33 cellular contexts compared by ENCODE assay signal in the genomic region with DNA sequence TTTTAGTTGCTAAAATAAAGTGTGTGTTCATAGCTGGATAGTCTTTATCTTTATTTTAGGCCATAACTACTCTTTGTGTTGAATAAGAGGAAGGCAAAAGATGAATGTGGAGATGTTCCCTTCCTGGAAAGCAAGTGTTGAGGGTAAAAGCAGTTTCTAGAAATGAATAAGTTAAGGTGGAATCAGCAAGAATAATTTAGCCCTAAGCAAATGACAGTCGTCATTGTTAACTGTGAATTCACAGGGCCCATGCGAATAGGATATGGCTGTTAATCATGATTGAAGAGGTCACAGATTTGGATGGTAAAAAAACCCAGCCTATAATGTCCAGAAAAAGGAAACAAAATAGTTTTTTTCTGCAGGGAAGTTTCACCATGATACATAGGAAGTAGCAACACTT.
"Had no signal": no experiment of that assay in that cellular context is flagged by ENCODE, and none has a peak within 500 bp of the region (broad histone marks: within the 10 kb centered on the region; RNA-seq: fewer than 3 reads in every experiment).

No MANE protein-coding gene starts in this region.

- H3K4me1 ChIP-seq: ascending aorta had no signal

- H3K27ac ChIP-seq: ascending aorta, cardiac muscle cell, VCaP had no signal

- H3K36me3 Mint-ChIP-seq: activated naive CD4-positive, alpha-beta T cell treated with anti-CD3 and anti-CD28 coated beads, Interleukin-2, amount 10 ng/mL, durations not matched to agents 7 days and 5 days; activated naive CD4-positive, alpha-beta T cell treated with anti-CD3 and anti-CD28 coated beads, Interleukin-2, amount 50 U/mL, for 24 hours; activated naive CD8-positive, alpha-beta T cell; brain had no signal

- H3K27me3 ChIP-seq: ascending aorta, cardiac muscle cell had no signal

- H3K9me3 Mint-ChIP-seq: activated B cell treated with CpG ODN at 0.5 μM for 24 hours; activated CD8-positive, alpha-beta T cell treated with anti-CD3 and anti-CD28 coated beads for 36 hours; activated naive CD4-positive, alpha-beta T cell treated with anti-CD3 and anti-CD28 coated beads, Interleukin-2, amount 10 ng/mL, durations not matched to agents 7 days and 5 days; activated naive CD4-positive, alpha-beta T cell treated with anti-CD3 and anti-CD28 coated beads, Interleukin-2, amount 50 U/mL, for 24 hours; activated naive CD8-positive, alpha-beta T cell treated with anti-CD3 and anti-CD28 coated beads, Interleukin-2, amount 50 U/mL, for 24 hours; activated T-cell treated with anti-CD3 and anti-CD28 coated beads, Interleukin-2, amount 50 U/mL, for 4 hours; activated T-cell treated with anti-CD3 and anti-CD28 coated beads, Interleukin-2, amount 50 U/mL, for 72 hours; activated T-helper 1 cell treated with anti-CD3 and anti-CD28 coated beads, Interleukin-12 subunit alpha, Interleukin-12 subunit beta, Interleukin-2, Interleukin-4 antibody, amounts not matched to agents 30 ng/mL and 10 ng/mL and 1 ng/mL, durations not matched to agents 14 hours and 24 hours and 36 hours; activated T-helper 2 cell treated with anti-CD3 and anti-CD28 coated beads, Interferon-gamma antibody, Interleukin-2, Interleukin-4, amounts not matched to agents 10 μg/mL and 5 μg/mL and 100 μg/mL, durations not matched to agents 14 hours and 24 hours and 36 hours; brain; central memory CD8-positive, alpha-beta T cell; T-helper 2 cell treated with Interferon-gamma antibody and Interleukin-4, amounts not matched to agents 5 μg/mL and 100 μg/mL, for 36 hours had no signal

- ATAC-seq: activated naive CD8-positive, alpha-beta T cell treated with anti-CD3 and anti-CD28 coated beads, Interleukin-2, amount 50 U/mL, for 24 hours; activated T-cell treated with anti-CD3 and anti-CD28 coated beads, Interleukin-2, amount 50 U/mL, for 4 hours had no signal

- DNase-seq: activated B cell treated with CpG ODN at 0.5 μM for 24 hours; activated CD4-positive, alpha-beta T cell treated with anti-CD3 and anti-CD28 coated beads for 48 hours; activated CD4-positive, alpha-beta T cell treated with anti-CD3 and anti-CD28 coated beads, Interleukin-2, amount 50 U/mL, for 1 hour; activated CD4-positive, alpha-beta T cell treated with anti-CD3 and anti-CD28 coated beads, Interleukin-2, amount 50 U/mL, for 4 hours; activated CD4-positive, CD25-positive, alpha-beta regulatory T cell treated with anti-CD3 and anti-CD28 coated beads, Interleukin-2, amount 50 U/mL, for 72 hours; activated CD8-positive, alpha-beta memory T cell treated with anti-CD3 and anti-CD28 coated beads, Interleukin-2, amount 50 U/mL, for 4 hours; activated CD8-positive, alpha-beta T cell treated with anti-CD3 and anti-CD28 coated beads for 36 hours; activated effector memory CD4-positive, alpha-beta T cell treated with Interleukin-2 at 50 U/mL for 16 hours; activated gamma-delta T cell; activated naive CD4-positive, alpha-beta T cell treated with anti-CD3 and anti-CD28 coated beads, Interleukin-2, amount 10 ng/mL, durations not matched to agents 7 days and 5 days; activated naive CD4-positive, alpha-beta T cell treated with Interleukin-2 at 50 U/mL for 16 hours; activated naive CD8-positive, alpha-beta T cell treated with anti-CD3 and anti-CD28 coated beads, Interleukin-2, amount 10 ng/mL, durations not matched to agents 7 days and 5 days; activated naive CD8-positive, alpha-beta T cell treated with anti-CD3 and anti-CD28 coated beads, Interleukin-2, amount 50 U/mL, for 24 hours; activated T-cell treated with anti-CD3 and anti-CD28 coated beads for 4 hours; activated T-cell treated with anti-CD3 and anti-CD28 coated beads, Interleukin-2, amount 50 U/mL, for 1 hour; activated T-cell treated with anti-CD3 and anti-CD28 coated beads, Interleukin-2, amount 50 U/mL, for 4 hours; activated T-cell treated with anti-CD3 and anti-CD28 coated beads, Interleukin-2, amount 50 U/mL, for 72 hours; amygdala; anterior cingulate cortex; caudate nucleus; cerebellar nuclear complex; T-helper 9 cell had no signal

- H3K4me1 Mint-ChIP-seq: activated B cell treated with CpG ODN at 0.5 μM for 24 hours; activated naive CD4-positive, alpha-beta T cell treated with anti-CD3 and anti-CD28 coated beads, Interleukin-2, amount 50 U/mL, for 24 hours; activated naive CD8-positive, alpha-beta T cell treated with anti-CD3 and anti-CD28 coated beads, Interleukin-2, amount 50 U/mL, for 24 hours; brain; central memory CD8-positive, alpha-beta T cell had no signal

- H3K27me3 Mint-ChIP-seq: activated B cell treated with CpG ODN at 0.5 μM for 24 hours; activated naive CD4-positive, alpha-beta T cell treated with anti-CD3 and anti-CD28 coated beads, Interleukin-2, amount 10 ng/mL, durations not matched to agents 7 days and 5 days had no signal

- H3K36me3 ChIP-seq: ascending aorta, cardiac muscle cell had no signal

- H3K4me3 ChIP-seq: ascending aorta, cardiac muscle cell had no signal

- H3K27ac Mint-ChIP-seq: activated B cell treated with CpG ODN at 0.5 μM for 24 hours; activated CD8-positive, alpha-beta T cell treated with anti-CD3 and anti-CD28 coated beads for 36 hours; activated naive CD4-positive, alpha-beta T cell treated with anti-CD3 and anti-CD28 coated beads, Interleukin-2, amount 10 ng/mL, durations not matched to agents 7 days and 5 days; activated naive CD4-positive, alpha-beta T cell treated with anti-CD3 and anti-CD28 coated beads, Interleukin-2, amount 50 U/mL, for 24 hours; activated naive CD8-positive, alpha-beta T cell; activated naive CD8-positive, alpha-beta T cell treated with anti-CD3 and anti-CD28 coated beads, Interleukin-2, amount 10 ng/mL, durations not matched to agents 7 days and 5 days; activated naive CD8-positive, alpha-beta T cell treated with anti-CD3 and anti-CD28 coated beads, Interleukin-2, amount 50 U/mL, for 24 hours; activated T-cell treated with anti-CD3 and anti-CD28 coated beads, Interleukin-2, amount 50 U/mL, for 72 hours; activated T-helper 1 cell treated with anti-CD3 and anti-CD28 coated beads, Interleukin-12 subunit alpha, Interleukin-12 subunit beta, Interleukin-2, Interleukin-4 antibody, amounts not matched to agents 30 ng/mL and 10 ng/mL and 1 ng/mL, durations not matched to agents 14 hours and 24 hours and 36 hours; activated T-helper 2 cell treated with anti-CD3 and anti-CD28 coated beads, Interferon-gamma antibody, Interleukin-2, Interleukin-4, amounts not matched to agents 10 μg/mL and 5 μg/mL and 100 μg/mL, durations not matched to agents 14 hours and 24 hours and 36 hours; brain; T-helper 1 cell treated with Interleukin-12 subunit alpha and Interleukin-12 subunit beta and Interleukin-4 antibody, amounts not matched to agents 30 μg/mL and 1 μg/mL, for 36 hours; T-helper 2 cell treated with Interferon-gamma antibody and Interleukin-4, amounts not matched to agents 5 μg/mL and 100 μg/mL, for 36 hours had no signal

- H3K4me3 Mint-ChIP-seq: activated B cell treated with CpG ODN at 0.5 μM for 24 hours; activated CD8-positive, alpha-beta T cell treated with anti-CD3 and anti-CD28 coated beads for 36 hours; activated naive CD4-positive, alpha-beta T cell treated with anti-CD3 and anti-CD28 coated beads, Interleukin-2, amount 10 ng/mL, durations not matched to agents 7 days and 5 days; activated naive CD4-positive, alpha-beta T cell treated with anti-CD3 and anti-CD28 coated beads, Interleukin-2, amount 50 U/mL, for 24 hours; activated naive CD8-positive, alpha-beta T cell; activated naive CD8-positive, alpha-beta T cell treated with anti-CD3 and anti-CD28 coated beads, Interleukin-2, amount 10 ng/mL, durations not matched to agents 7 days and 5 days; activated naive CD8-positive, alpha-beta T cell treated with anti-CD3 and anti-CD28 coated beads, Interleukin-2, amount 50 U/mL, for 24 hours; activated T-cell treated with anti-CD3 and anti-CD28 coated beads, Interleukin-2, amount 50 U/mL, for 4 hours; activated T-helper 1 cell treated with anti-CD3 and anti-CD28 coated beads, Interleukin-12 subunit alpha, Interleukin-12 subunit beta, Interleukin-2, Interleukin-4 antibody, amounts not matched to agents 30 ng/mL and 10 ng/mL and 1 ng/mL, durations not matched to agents 14 hours and 24 hours and 36 hours; brain; central memory CD8-positive, alpha-beta T cell; T-helper 1 cell treated with Interleukin-12 subunit alpha and Interleukin-12 subunit beta and Interleukin-4 antibody, amounts not matched to agents 30 μg/mL and 1 μg/mL, for 36 hours; T-helper 2 cell treated with Interferon-gamma antibody and Interleukin-4, amounts not matched to agents 5 μg/mL and 100 μg/mL, for 36 hours had no signal
